ENCODE assay signal across 2 cellular contexts in the genomic region with DNA sequence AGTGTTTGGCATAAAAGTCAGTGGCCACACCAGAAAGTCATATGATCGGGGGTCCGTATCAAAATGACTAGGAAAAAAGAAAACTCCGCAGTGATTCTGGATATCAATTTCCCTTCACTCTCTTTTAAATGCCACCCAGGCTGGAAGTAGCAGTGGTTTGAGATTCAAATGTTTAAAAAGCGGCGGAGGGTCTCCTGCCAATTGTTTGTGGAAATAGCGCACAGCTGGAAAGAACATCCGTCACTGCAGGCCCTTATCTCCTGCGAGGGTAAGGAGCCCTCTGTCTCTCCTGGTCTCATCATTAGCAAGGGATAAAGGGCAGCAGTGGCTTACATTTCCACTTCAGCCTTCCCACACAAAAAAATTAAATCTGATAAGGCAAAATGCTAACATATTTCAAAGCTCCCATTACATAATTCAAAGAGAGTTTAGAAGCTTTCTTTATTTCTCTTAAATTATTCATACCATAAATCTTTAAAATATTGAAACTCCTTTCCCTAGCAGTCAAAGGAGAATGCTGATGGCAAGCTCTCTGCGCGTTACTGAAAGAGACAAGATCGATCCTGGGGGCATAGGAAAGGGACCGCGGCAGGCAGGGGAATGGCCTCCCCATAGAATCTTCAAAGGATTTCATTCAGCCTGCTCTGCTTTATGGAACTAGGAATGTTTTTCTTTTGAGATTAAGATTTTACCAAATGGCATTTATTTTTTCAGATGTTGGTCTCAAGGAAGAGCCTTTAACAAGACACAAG.
TF ChIP-seq lines count a peak whose summit lies in the region.

No MANE protein-coding gene starts in this region.

TF ChIP-seq in GM23338, 12 proteins besides CTCF, POLR2A, EP300 and RAD21 (continued from another document):
- TF ChIP-seq, protein P1, sequence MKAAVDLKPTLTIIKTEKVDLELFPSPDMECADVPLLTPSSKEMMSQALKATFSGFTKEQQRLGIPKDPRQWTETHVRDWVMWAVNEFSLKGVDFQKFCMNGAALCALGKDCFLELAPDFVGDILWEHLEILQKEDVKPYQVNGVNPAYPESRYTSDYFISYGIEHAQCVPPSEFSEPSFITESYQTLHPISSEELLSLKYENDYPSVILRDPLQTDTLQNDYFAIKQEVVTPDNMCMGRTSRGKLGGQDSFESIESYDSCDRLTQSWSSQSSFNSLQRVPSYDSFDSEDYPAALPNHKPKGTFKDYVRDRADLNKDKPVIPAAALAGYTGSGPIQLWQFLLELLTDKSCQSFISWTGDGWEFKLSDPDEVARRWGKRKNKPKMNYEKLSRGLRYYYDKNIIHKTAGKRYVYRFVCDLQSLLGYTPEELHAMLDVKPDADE (IDR thresholded peaks at IDR 0.05): no peak
- TF ChIP-seq, protein P2, sequence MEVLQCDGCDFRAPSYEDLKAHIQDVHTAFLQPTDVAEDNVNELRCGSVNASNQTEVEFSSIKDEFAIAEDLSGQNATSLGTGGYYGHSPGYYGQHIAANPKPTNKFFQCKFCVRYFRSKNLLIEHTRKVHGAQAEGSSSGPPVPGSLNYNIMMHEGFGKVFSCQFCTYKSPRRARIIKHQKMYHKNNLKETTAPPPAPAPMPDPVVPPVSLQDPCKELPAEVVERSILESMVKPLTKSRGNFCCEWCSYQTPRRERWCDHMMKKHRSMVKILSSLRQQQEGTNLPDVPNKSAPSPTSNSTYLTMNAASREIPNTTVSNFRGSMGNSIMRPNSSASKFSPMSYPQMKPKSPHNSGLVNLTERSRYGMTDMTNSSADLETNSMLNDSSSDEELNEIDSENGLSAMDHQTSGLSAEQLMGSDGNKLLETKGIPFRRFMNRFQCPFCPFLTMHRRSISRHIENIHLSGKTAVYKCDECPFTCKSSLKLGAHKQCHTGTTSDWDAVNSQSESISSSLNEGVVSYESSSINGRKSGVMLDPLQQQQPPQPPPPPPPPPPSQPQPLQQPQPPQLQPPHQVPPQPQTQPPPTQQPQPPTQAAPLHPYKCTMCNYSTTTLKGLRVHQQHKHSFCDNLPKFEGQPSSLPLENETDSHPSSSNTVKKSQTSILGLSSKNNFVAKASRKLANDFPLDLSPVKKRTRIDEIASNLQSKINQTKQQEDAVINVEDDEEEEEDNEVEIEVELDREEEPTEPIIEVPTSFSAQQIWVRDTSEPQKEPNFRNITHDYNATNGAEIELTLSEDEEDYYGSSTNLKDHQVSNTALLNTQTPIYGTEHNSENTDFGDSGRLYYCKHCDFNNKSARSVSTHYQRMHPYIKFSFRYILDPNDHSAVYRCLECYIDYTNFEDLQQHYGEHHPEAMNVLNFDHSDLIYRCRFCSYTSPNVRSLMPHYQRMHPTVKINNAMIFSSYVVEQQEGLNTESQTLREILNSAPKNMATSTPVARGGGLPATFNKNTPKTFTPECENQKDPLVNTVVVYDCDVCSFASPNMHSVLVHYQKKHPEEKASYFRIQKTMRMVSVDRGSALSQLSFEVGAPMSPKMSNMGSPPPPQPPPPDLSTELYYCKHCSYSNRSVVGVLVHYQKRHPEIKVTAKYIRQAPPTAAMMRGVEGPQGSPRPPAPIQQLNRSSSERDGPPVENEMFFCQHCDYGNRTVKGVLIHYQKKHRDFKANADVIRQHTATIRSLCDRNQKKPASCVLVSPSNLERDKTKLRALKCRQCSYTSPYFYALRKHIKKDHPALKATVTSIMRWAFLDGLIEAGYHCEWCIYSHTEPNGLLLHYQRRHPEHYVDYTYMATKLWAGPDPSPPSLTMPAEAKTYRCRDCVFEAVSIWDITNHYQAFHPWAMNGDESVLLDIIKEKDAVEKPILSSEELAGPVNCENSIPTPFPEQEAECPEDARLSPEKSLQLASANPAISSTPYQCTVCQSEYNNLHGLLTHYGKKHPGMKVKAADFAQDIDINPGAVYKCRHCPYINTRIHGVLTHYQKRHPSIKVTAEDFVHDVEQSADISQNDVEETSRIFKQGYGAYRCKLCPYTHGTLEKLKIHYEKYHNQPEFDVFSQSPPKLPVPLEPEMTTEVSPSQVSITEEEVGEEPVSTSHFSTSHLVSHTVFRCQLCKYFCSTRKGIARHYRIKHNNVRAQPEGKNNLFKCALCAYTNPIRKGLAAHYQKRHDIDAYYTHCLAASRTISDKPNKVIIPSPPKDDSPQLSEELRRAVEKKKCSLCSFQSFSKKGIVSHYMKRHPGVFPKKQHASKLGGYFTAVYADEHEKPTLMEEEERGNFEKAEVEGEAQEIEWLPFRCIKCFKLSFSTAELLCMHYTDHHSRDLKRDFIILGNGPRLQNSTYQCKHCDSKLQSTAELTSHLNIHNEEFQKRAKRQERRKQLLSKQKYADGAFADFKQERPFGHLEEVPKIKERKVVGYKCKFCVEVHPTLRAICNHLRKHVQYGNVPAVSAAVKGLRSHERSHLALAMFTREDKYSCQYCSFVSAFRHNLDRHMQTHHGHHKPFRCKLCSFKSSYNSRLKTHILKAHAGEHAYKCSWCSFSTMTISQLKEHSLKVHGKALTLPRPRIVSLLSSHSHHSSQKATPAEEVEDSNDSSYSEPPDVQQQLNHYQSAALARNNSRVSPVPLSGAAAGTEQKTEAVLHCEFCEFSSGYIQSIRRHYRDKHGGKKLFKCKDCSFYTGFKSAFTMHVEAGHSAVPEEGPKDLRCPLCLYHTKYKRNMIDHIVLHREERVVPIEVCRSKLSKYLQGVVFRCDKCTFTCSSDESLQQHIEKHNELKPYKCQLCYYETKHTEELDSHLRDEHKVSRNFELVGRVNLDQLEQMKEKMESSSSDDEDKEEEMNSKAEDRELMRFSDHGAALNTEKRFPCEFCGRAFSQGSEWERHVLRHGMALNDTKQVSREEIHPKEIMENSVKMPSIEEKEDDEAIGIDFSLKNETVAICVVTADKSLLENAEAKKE (CRISPR knock-in tag; IDR thresholded peaks at IDR 0.05): no peak
- TF ChIP-seq ZNF331 (CRISPR knock-in tag; IDR thresholded peaks at IDR 0.05; ENCODE audit: low read depth) (no peak), STAT1 (IDR thresholded peaks at IDR 0.05; ENCODE audit: unreplicated experiment) (no peak)

TF ChIP-seq in neural cell, 6 proteins besides CTCF, POLR2A, EP300 and RAD21:
- TF ChIP-seq REST (IDR thresholded peaks at IDR 0.05; ENCODE audit: borderline replicate concordance) (no peak), POLR2AphosphoS5 (IDR thresholded peaks at IDR 0.05) (no peak), TAF1 (IDR thresholded peaks at IDR 0.05; ENCODE audit: low read depth) (no peak), SMC3 (conservative IDR thresholded peaks at IDR 0.05; ENCODE audit: poor library complexity) (no peak)
TF ChIP-seq in neural cell: peak in this region for 0.
